ENCODE assay signal across 8 cellular contexts in the genomic region with DNA sequence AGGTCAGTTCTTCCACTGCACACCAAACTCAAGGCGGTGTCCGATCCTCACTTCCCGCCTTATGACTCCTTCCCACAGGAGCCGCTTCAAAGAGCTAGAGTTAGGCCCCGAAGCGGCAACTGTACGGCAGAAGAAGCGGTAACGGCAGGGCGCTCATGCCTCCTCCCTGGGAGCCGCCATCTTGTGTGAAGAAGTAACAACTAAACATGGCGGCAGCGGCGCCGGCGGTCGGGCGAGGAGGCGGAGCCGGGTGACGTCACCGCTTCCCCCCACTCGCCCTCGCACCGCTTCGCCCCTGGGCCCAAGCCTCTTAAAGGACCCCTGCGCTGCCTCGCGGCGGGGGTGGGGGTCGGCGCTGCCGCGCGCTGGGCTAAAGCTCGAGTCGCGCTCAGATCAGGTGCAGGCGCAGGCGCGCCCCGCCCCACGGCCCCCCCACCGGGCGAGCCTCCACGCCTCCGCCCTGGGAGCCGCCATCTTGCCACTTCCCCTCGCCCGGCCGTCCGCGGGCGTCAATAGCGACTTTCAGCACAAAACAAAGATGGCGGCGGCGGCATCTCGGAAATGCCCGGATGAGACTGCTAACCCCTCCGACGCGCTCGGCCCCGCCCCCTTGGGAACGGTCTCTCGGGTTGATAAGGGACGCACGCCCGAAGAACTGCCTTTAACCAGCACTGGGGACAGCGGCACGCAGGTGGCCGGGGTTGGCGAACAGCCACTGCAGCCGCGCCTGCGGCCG. TPM values are rescaled to one million over a fixed set of nuclear protein-coding genes. Genes with fewer than 3 reads are reported as not detected.
DNase-seq lines count a peak whose midpoint lies in the region; ATAC-seq lines count a peak whose summit lies in the region.

HCFC1 (minus strand) TSS at position 187 of the 736 bp plus-strand sequence. CDS start 978 bp downstream, outside the sequence.

- peak; percentile 62 to 98 (median 92) for DNase-seq in C1 segment of cervical spinal cord (lab: John Stamatoyannopoulos, UW)
- peak; percentile 90 for DNase-seq in NCI-H774 (lab: John Stamatoyannopoulos, UW)
- peak; percentile 92 for DNase-seq in activated CD8-positive, alpha-beta T cell treated with anti-CD3 and anti-CD28 coated beads, Interleukin-2, amount 10 ng/mL, durations not matched to agents 7 days and 5 days
- peak; percentile 92 for DNase-seq in effector CD4-positive, alpha-beta T cell
- DNase-seq in medulla oblongata (ENCODE audit: extremely low spot score), result peak; percentile 89
- DNase-seq in stimulated activated CD8-positive, alpha-beta memory T cell treated with anti-CD3 and anti-CD28 coated beads, Interleukin-12 subunit alpha, Interleukin-12 subunit beta, amount 100 ng/mL, for 1 hour (ENCODE audit: low read depth), result peak; percentile 79

- H3K27me3 Mint-ChIP-seq in activated CD8-positive, alpha-beta T cell treated with anti-CD3 and anti-CD28 coated beads, Interleukin-2, amount 10 ng/mL, durations not matched to agents 7 days and 5 days (ENCODE audit: low read depth), result no peaks in the 10 kb centered on the region

- H3K4me3 Mint-ChIP-seq in activated CD8-positive, alpha-beta T cell treated with anti-CD3 and anti-CD28 coated beads, Interleukin-2, amount 10 ng/mL, durations not matched to agents 7 days and 5 days, result peak within 1 kb of the TSS; percentile 100

- peak; percentile 35 for ATAC-seq in GM19372 (IDR thresholded peaks at IDR 0.05; ENCODE audit: low read depth, unreplicated experiment)
- ATAC-seq in HG03558 (IDR thresholded peaks at IDR 0.05; ENCODE audit: extremely low read depth, unreplicated experiment), result peak; percentile 14
- peak; percentile 38 for ATAC-seq in activated CD8-positive, alpha-beta T cell treated with anti-CD3 and anti-CD28 coated beads, Interleukin-2, amount 10 ng/mL, durations not matched to agents 7 days and 5 days

- peak within 1 kb of the TSS; percentile 100 for H3K27ac Mint-ChIP-seq in activated CD8-positive, alpha-beta T cell treated with anti-CD3 and anti-CD28 coated beads, Interleukin-2, amount 10 ng/mL, durations not matched to agents 7 days and 5 days

- no peaks in the 10 kb centered on the region for H3K9me3 Mint-ChIP-seq in activated CD8-positive, alpha-beta T cell treated with anti-CD3 and anti-CD28 coated beads, Interleukin-2, amount 10 ng/mL, durations not matched to agents 7 days and 5 days (ENCODE audit: insufficient read depth)

- POLR2A ChIA-PET in activated CD8-positive, alpha-beta T cell treated with anti-CD3 and anti-CD28 coated beads, Interleukin-2, amount 10 ng/mL, durations not matched to agents 7 days and 5 days (lab: Charles Lee), result interaction anchor here (1.0 to 9.0 kb wide), 7 partner anchors 11 to 440 kb away, joined by 3 to 117 read pairs (median 6); partner anchors contain the start of gene ARHGAP4

- peaks cover 31% of the 10 kb centered on the region for H3K4me1 Mint-ChIP-seq in activated CD8-positive, alpha-beta T cell treated with anti-CD3 and anti-CD28 coated beads, Interleukin-2, amount 10 ng/mL, durations not matched to agents 7 days and 5 days (ENCODE audit: low read depth)

- CTCF ChIA-PET in activated CD8-positive, alpha-beta T cell treated with anti-CD3 and anti-CD28 coated beads, Interleukin-2, amount 10 ng/mL, durations not matched to agents 7 days and 5 days (lab: Charles Lee), result interaction anchor here (1.0 to 7.0 kb wide), 6 partner anchors 9 to 47 kb away, joined by 4 to 37 read pairs (median 5); partner anchors contain the start of gene ARHGAP4

- H3K36me3 Mint-ChIP-seq in activated CD8-positive, alpha-beta T cell treated with anti-CD3 and anti-CD28 coated beads, Interleukin-2, amount 10 ng/mL, durations not matched to agents 7 days and 5 days (ENCODE audit: low read depth), result peaks cover 44% of the 10 kb centered on the region

RNA-seq across cellular contexts. Expression of gene HCFC1, which starts in this region (rescaled TPM):
- 100 to 1,000 TPM; 141 to 146 TPM for total RNA-seq in activated CD8-positive, alpha-beta T cell treated with anti-CD3 and anti-CD28 coated beads, Interleukin-2, amount 10 ng/mL, durations not matched to agents 7 days and 5 days

Comparison
In these comparisons a context has a peak if more than half of its experiments do, and no peak if none do; other contexts are left out.
1. Peak in every context shown above with its lines: DNase-seq and ATAC-seq.